1 cellular context compared by ENCODE assay signal in the genomic region with DNA sequence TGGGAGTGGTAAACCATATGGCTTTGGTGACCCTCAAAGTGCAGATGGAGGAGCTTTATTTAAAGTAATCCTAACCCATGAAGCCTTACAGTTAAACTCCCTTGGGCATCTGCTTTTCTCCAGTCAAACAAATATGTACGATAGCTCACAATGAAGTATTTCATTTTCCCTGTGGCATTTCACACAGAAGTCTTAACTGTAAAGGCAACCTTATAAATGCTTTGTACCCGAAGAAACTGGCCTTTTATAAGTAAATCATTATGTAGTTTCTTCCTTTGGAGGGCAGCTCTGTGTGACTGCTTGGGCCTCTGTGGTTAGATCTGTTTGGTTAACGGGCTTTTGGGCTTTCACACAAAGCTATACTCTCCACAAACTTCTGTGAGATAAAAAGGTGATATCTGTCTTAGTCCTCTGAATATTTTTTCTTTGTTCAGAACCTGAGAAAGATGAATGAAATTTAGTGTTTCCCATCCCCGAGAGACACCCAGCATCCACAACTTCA.
TF ChIP-seq lines count a peak whose summit lies in the region.

No MANE protein-coding gene starts in this region.

TF ChIP-seq in IMR-90, 13 proteins besides CTCF, POLR2A, EP300 and RAD21:
- TF ChIP-seq FOS (IDR thresholded peaks at IDR 0.05; ENCODE audit: low read depth, low read length) (no peak), MAFK (IDR thresholded peaks at IDR 0.05; ENCODE audit: low read depth, low read length) (no peak), SMC3 (IDR thresholded peaks at IDR 0.05; ENCODE audit: low read depth, low read length) (no peak)
